1 cellular context compared by ENCODE assay signal in genomic region chr20:10387686-10388085, GRCh38.
TF ChIP-seq lines count a peak whose summit lies in the region.

No MANE protein-coding gene starts in this region.

TF ChIP-seq in A549, 52 proteins besides CTCF, POLR2A, EP300 and RAD21 (continued from another document):
- no peak for TF ChIP-seq FOSL2 (IDR thresholded peaks at IDR 0.05)
- TF ChIP-seq FOSL2 (CRISPR knock-in tag; IDR thresholded peaks at IDR 0.05) = no peak
- no peak for TF ChIP-seq HOXB13 (CRISPR knock-in tag; IDR thresholded peaks at IDR 0.05; ENCODE audit: low read depth)
- no peak for TF ChIP-seq MAFK (IDR thresholded peaks at IDR 0.05; ENCODE audit: partially characterized antibody)
- TF ChIP-seq JUNB (IDR thresholded peaks at IDR 0.05) = no peak
- no peak for TF ChIP-seq ZFP36 (IDR thresholded peaks at IDR 0.05; ENCODE audit: borderline replicate concordance, partially characterized antibody)
- TF ChIP-seq KDM1A (IDR thresholded peaks at IDR 0.05; ENCODE audit: low read depth) = no peak
- no peak for TF ChIP-seq CBX2 (IDR thresholded peaks at IDR 0.05; ENCODE audit: borderline replicate concordance, low read depth)
- no peak for TF ChIP-seq HMGXB4 (CRISPR knock-in tag; IDR thresholded peaks at IDR 0.05; ENCODE audit: borderline replicate concordance)
- TF ChIP-seq, protein P1, sequence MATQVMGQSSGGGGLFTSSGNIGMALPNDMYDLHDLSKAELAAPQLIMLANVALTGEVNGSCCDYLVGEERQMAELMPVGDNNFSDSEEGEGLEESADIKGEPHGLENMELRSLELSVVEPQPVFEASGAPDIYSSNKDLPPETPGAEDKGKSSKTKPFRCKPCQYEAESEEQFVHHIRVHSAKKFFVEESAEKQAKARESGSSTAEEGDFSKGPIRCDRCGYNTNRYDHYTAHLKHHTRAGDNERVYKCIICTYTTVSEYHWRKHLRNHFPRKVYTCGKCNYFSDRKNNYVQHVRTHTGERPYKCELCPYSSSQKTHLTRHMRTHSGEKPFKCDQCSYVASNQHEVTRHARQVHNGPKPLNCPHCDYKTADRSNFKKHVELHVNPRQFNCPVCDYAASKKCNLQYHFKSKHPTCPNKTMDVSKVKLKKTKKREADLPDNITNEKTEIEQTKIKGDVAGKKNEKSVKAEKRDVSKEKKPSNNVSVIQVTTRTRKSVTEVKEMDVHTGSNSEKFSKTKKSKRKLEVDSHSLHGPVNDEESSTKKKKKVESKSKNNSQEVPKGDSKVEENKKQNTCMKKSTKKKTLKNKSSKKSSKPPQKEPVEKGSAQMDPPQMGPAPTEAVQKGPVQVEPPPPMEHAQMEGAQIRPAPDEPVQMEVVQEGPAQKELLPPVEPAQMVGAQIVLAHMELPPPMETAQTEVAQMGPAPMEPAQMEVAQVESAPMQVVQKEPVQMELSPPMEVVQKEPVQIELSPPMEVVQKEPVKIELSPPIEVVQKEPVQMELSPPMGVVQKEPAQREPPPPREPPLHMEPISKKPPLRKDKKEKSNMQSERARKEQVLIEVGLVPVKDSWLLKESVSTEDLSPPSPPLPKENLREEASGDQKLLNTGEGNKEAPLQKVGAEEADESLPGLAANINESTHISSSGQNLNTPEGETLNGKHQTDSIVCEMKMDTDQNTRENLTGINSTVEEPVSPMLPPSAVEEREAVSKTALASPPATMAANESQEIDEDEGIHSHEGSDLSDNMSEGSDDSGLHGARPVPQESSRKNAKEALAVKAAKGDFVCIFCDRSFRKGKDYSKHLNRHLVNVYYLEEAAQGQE (IDR thresholded peaks at IDR 0.05) = no peak
- TF ChIP-seq HOXA7 (CRISPR knock-in tag; IDR thresholded peaks at IDR 0.05) = no peak
